18 cellular contexts compared by ENCODE assay signal in genomic region chr16:4481965-4482364, GRCh38. TPM values are rescaled to one million over a fixed set of nuclear protein-coding genes. Genes with fewer than 3 reads are reported as not detected.
DNase-seq lines count a peak whose midpoint lies in the region; ATAC-seq and TF ChIP-seq lines count a peak whose summit lies in the region.
"Had no signal": no experiment of that assay in that cellular context is flagged by ENCODE, and none has a peak within 500 bp of the region (broad histone marks: within the 10 kb centered on the region; RNA-seq: fewer than 3 reads in every experiment).

No MANE protein-coding gene starts in this region.

- H3K9me3 ChIP-seq in left ventricle myocardium inferior (replicated peaks) (no peaks in the 10 kb centered on the region), right cardiac atrium (ENCODE audit: control insufficient read depth, low read length) (no peaks in the 10 kb centered on the region), left lung (no peaks in the 10 kb centered on the region)
- H3K9me3 ChIP-seq: BLaER1, HAP-1, sigmoid colon had no signal

- H3K36me3 ChIP-seq in left ventricle myocardium inferior = peaks cover 23% of the 10 kb centered on the region
- H3K36me3 ChIP-seq in left lung = peaks cover 0 to 36% of the 10 kb centered on the region in 2 donors

- H3K4me3 ChIP-seq in left ventricle myocardium inferior = no peak overlapping the region
- H3K4me3 ChIP-seq in right cardiac atrium (ENCODE audit: low read length) = no peak overlapping the region
- no peak overlapping the region for H3K4me3 ChIP-seq in left lung
- H3K4me3 ChIP-seq: BLaER1, HAP-1, sigmoid colon had no signal

- intact Hi-C loops in left ventricle myocardium inferior (cut with micrococcal nuclease) (no loop called here), Right ventricle myocardium superior (cut with DNase I) (no loop called here), right cardiac atrium (cut with DNase I) (no loop called here), left lung (cut with DNase I) (no loop called here)

- H3K4me1 Mint-ChIP-seq in WTC11 (peaks cover 9% of the 10 kb centered on the region), type B pancreatic cell (ENCODE audit: unreplicated experiment) (peaks cover 12% of the 10 kb centered on the region)

- H3K9me3 Mint-ChIP-seq in WTC11 (no peaks in the 10 kb centered on the region), type B pancreatic cell (no peaks in the 10 kb centered on the region)
- H3K9me3 Mint-ChIP-seq: dendritic cell treated with granulocyte-macrophage colony-stimulating factor and Interleukin-4, amounts not matched to agents 40 ng/mL and 50 ng/mL, for 4 days had no signal

- no peaks in the 10 kb centered on the region for H3K27me3 ChIP-seq in left ventricle myocardium inferior (ENCODE audit: low read depth)
- H3K27me3 ChIP-seq in right cardiac atrium (ENCODE audit: control insufficient read depth, insufficient read depth) = no peaks in the 10 kb centered on the region
- no peaks in the 10 kb centered on the region for H3K27me3 ChIP-seq in left lung
- H3K27me3 ChIP-seq: BLaER1, sigmoid colon had no signal

- WGBS in right cardiac atrium = 86% methylated on average over 1 of the region's 1 CpG

- DNase-seq in left ventricle myocardium inferior = no peak
- DNase-seq in Right ventricle myocardium superior = no peak
- DNase-seq in WTC11 (ENCODE audit: low spot score) = no peak
- DNase-seq in right cardiac atrium = no peak
- DNase-seq in type B pancreatic cell (ENCODE audit: extremely low spot score, unreplicated experiment) = no peak
- no peak for DNase-seq in left lung
- no peak for DNase-seq in NCI-H1417 treated with DMSO at 0.1 percent for 48 hours (lab: John Stamatoyannopoulos, UW)
- DNase-seq: activated CD4-positive, CD25-positive, alpha-beta regulatory T cell treated with anti-CD3 and anti-CD28 coated beads, Interleukin-2, amount 50 U/mL, for 72 hours; erythroblast; mesendoderm; NCI-H1694; NCI-H226; RPMI8226; sigmoid colon had no signal

- peaks cover 63% of the 10 kb centered on the region for H3K4me1 ChIP-seq in left ventricle myocardium inferior
- H3K4me1 ChIP-seq in right cardiac atrium (ENCODE audit: control insufficient read depth, insufficient read depth, low read length) = peaks cover 12% of the 10 kb centered on the region
- H3K4me1 ChIP-seq in left lung = peaks cover 5 to 46% of the 10 kb centered on the region in 2 donors

- CTCF ChIA-PET in WTC11 (lab: Charles Lee) = interaction anchor here (1.0 kb wide), 1 partner anchor 66 kb away, joined by 4 read pairs; no protein-coding TSS in a partner anchor

- 0 out of 2 replicates have a peak overlapping the region, but pooled peaks have one; percentile 7 for H3K27ac Mint-ChIP-seq in WTC11
- H3K27ac Mint-ChIP-seq in type B pancreatic cell = peak overlapping the region; percentile 44
- H3K27ac Mint-ChIP-seq: dendritic cell treated with granulocyte-macrophage colony-stimulating factor and Interleukin-4, amounts not matched to agents 40 ng/mL and 50 ng/mL, for 4 days had no signal

- no peaks in the 10 kb centered on the region for H3K36me3 Mint-ChIP-seq in WTC11
- H3K36me3 Mint-ChIP-seq in type B pancreatic cell = peaks cover 6% of the 10 kb centered on the region

- no peak overlapping the region for H3K4me3 Mint-ChIP-seq in WTC11
- H3K4me3 Mint-ChIP-seq in type B pancreatic cell = no peak overlapping the region
- H3K4me3 Mint-ChIP-seq: dendritic cell treated with granulocyte-macrophage colony-stimulating factor and Interleukin-4, amounts not matched to agents 40 ng/mL and 50 ng/mL, for 4 days had no signal

- POLR2A ChIA-PET in WTC11 (lab: Charles Lee) = no interaction called here

- peak overlapping the region; percentile 70 for H3K27ac ChIP-seq in left ventricle myocardium inferior (replicated peaks)
- H3K27ac ChIP-seq in right cardiac atrium (ENCODE audit: low read length) = peak overlapping the region; percentile 61
- no peak overlapping the region for H3K27ac ChIP-seq in left lung
- H3K27ac ChIP-seq: BLaER1, sigmoid colon had no signal

- no peak for ATAC-seq in Right ventricle myocardium superior (ENCODE audit: poor library complexity)
- ATAC-seq in WTC11 = no peak
- no peak for ATAC-seq in right cardiac atrium
- ATAC-seq in left lung = no peak

- TF ChIP-seq CTCF in left ventricle myocardium inferior (IDR thresholded peaks at IDR 0.05; ENCODE audit: borderline replicate concordance) = no peak
- TF ChIP-seq CTCF in WTC11 (IDR thresholded peaks at IDR 0.05) = no peak
- TF ChIP-seq CTCF in type B pancreatic cell (conservative IDR thresholded peaks at IDR 0.05) = no peak
- no peak for TF ChIP-seq CTCF in left lung (IDR thresholded peaks at IDR 0.05)

- H3K27me3 Mint-ChIP-seq in WTC11 (ENCODE audit: low read depth) (no peaks in the 10 kb centered on the region), type B pancreatic cell (no peaks in the 10 kb centered on the region)
- H3K27me3 Mint-ChIP-seq: dendritic cell treated with granulocyte-macrophage colony-stimulating factor and Interleukin-4, amounts not matched to agents 40 ng/mL and 50 ng/mL, for 4 days had no signal

TF ChIP-seq in WTC11, 78 proteins besides CTCF, POLR2A, EP300 and RAD21:
- TF ChIP-seq, protein P1, sequence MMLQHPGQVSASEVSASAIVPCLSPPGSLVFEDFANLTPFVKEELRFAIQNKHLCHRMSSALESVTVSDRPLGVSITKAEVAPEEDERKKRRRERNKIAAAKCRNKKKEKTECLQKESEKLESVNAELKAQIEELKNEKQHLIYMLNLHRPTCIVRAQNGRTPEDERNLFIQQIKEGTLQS (CRISPR knock-in tag; conservative IDR thresholded peaks at IDR 0.05) = no peak
- no peak for TF ChIP-seq TP53 (CRISPR knock-in tag; IDR thresholded peaks at IDR 0.05)
- TF ChIP-seq NFATC4 (CRISPR knock-in tag; IDR thresholded peaks at IDR 0.05) = no peak
- no peak for TF ChIP-seq PREB (CRISPR knock-in tag; IDR thresholded peaks at IDR 0.05; ENCODE audit: borderline replicate concordance)

RNA-seq across cellular contexts. Expression of gene HMOX2, which starts 5.8 kb away (rescaled TPM):
- 115 TPM for total RNA-seq in left ventricle myocardium inferior
- 125 TPM for total RNA-seq in Right ventricle myocardium superior
- 29.5 to 42.6 TPM (median 31.1 TPM) in 3 replicates for total RNA-seq in WTC11 (2021)
- total RNA-seq in right cardiac atrium = 100 to 1,000 TPM in 1 of 4 donors, 10 to 100 TPM in 3; 89.6 to 104 (median 93.5) TPM
- polyA plus RNA-seq in right cardiac atrium = 109 TPM
- 37.8 and 46.2 TPM in 2 replicates for total RNA-seq in type B pancreatic cell (ENCODE audit: low replicate concordance)
- total RNA-seq in left lung = 10 to 100 TPM; 50.8 to 51.5 TPM

RNA-seq across cellular contexts. Expression of gene NMRAL1, which starts 7.5 kb away (rescaled TPM):
- total RNA-seq in left ventricle myocardium inferior = 21.9 TPM
- 24.9 TPM for total RNA-seq in Right ventricle myocardium superior
- 68.1 to 77.6 TPM (median 69.5 TPM) in 3 replicates for total RNA-seq in WTC11 (2021)
- total RNA-seq in right cardiac atrium = 10 to 100 TPM; 23.1 to 31.7 (median 27.1) TPM
- 26.6 TPM for polyA plus RNA-seq in right cardiac atrium
- 48.3 and 49.1 TPM in 2 replicates for total RNA-seq in type B pancreatic cell (ENCODE audit: low replicate concordance)
- 10 to 100 TPM; 31.4 to 36.5 TPM for total RNA-seq in left lung

RNA-seq across cellular contexts. Expression of gene DNAJA3, which starts 56.3 kb away (rescaled TPM):
- total RNA-seq in left ventricle myocardium inferior (74.2 TPM), Right ventricle myocardium superior (76.8 TPM), WTC11 (2021) (54.8 to 64.1 TPM (median 56.0 TPM) in 3 replicates), right cardiac atrium (10 to 100 TPM; 40.4 to 54.0 (median 49.8) TPM), type B pancreatic cell (ENCODE audit: low replicate concordance) (43.9 and 46.5 TPM in 2 replicates), left lung (10 to 100 TPM; 29.6 to 53.5 TPM)
- 48.4 TPM for polyA plus RNA-seq in right cardiac atrium

RNA-seq across cellular contexts. Expression of gene CDIP1, which starts 56.6 kb away (rescaled TPM):
- total RNA-seq in left ventricle myocardium inferior = 48.5 TPM
- 45.2 TPM for total RNA-seq in Right ventricle myocardium superior
- 68.9 to 79.2 TPM (median 78.9 TPM) in 3 replicates for total RNA-seq in WTC11 (2021)
- total RNA-seq in right cardiac atrium = 10 to 100 TPM; 34.2 to 46.8 (median 42.9) TPM
- 36.8 TPM for polyA plus RNA-seq in right cardiac atrium
- total RNA-seq in type B pancreatic cell (ENCODE audit: low replicate concordance) = 19.2 and 41.3 TPM in 2 replicates
- total RNA-seq in left lung = 10 to 100 TPM; 22.2 to 27.0 TPM
- total RNA-seq: HT-29 had no signal

Comparison
In these comparisons a context has a peak if more than half of its experiments do, and no peak if none do; other contexts are left out.
1. H3K27ac ChIP-seq: peak in left ventricle myocardium inferior (single experiment) and right cardiac atrium (single experiment); none in left lung (0 of 2).